9 cellular contexts compared by ENCODE assay signal in the genomic region with DNA sequence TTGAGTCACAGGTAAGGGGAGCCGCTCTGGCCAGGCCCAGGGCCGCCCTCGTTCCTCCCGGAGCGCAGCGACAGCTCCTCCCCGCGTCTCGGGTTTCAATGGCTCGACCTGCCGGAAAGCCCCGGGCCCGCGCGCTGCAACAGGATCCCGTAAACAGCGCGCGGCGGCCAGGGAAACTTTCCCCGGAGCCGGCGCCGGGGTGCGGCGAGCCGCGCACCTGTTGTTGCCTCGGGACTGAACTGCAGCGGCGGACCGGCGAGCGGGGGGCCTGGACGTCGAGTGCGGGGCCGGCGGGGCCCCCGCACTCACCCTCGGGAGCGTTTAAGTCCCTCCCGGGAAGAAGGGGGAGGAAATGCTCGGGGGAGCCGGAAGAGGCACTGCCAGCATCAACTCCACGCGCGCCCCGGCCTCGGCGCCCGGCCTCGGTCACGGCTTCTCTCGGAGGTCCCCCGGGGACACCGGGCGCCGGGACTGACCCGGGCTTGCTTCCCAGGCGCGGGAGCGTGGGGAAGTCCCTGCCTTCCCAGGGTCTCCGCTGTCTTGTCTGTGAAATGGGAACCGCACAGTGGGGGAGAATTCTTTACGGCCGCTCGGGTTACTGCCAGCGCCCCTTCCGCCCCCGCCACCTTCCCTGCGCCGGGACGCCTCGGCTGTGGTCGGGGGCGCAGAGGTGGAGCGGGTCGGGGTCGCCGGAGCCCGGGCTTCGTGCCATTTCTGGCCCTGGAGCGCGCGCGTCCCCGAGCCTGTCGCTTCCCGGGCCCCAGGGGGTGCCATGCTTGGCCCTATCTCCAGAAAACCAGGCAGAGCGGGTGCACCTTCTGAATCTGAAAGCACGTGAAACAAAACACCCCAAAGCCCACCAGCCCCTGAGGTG. TPM values are rescaled to one million over a fixed set of nuclear protein-coding genes. Genes with fewer than 3 reads are reported as not detected.
A peak's percentile ranks its signal among the peaks of the same experiment; 100 is the strongest.
DNase-seq lines count a peak whose midpoint lies in the region; ATAC-seq and TF ChIP-seq lines count a peak whose summit lies in the region.
"Had no signal": no experiment of that assay in that cellular context is flagged by ENCODE, and none has a peak within 500 bp of the region (broad histone marks: within the 10 kb centered on the region; RNA-seq: fewer than 3 reads in every experiment).

No MANE protein-coding gene starts in this region.

- peak; percentile 57 for DNase-seq in GDM1 (lab: John Stamatoyannopoulos, UW)
- no peak for DNase-seq in SK-N-MC (ENCODE audit: low read depth, low spot score)
- DNase-seq in central memory CD8-positive, alpha-beta T cell (ENCODE audit: low spot score in 2 of 2), result no peak
- DNase-seq in left lung, result peak; percentile 67 to 90
- DNase-seq in stimulated activated CD8-positive, alpha-beta memory T cell treated with anti-CD3 and anti-CD28 coated beads, Interleukin-15, amount 100 ng/mL, for 48 hours (ENCODE audit: low read depth in 2 of 2), result peak; percentile 34 to 44
- DNase-seq in pons (ENCODE audit: low spot score), result no peak

- no peak overlapping the region for H3K27ac Mint-ChIP-seq in central memory CD8-positive, alpha-beta T cell (ENCODE audit: low read depth)

- ATAC-seq in GM21390 (IDR thresholded peaks at IDR 0.05; ENCODE audit: unreplicated experiment) (peak; percentile 89), HG03571 (IDR thresholded peaks at IDR 0.05; ENCODE audit: unreplicated experiment) (peak; percentile 91), left lung (peak; percentile 95)
- ATAC-seq in central memory CD8-positive, alpha-beta T cell (replicated peaks; ENCODE audit: extremely low read depth, poor library complexity, severe bottlenecking), result peak; percentile 79

- no peaks in the 10 kb centered on the region for H3K9me3 ChIP-seq in SK-N-MC (ENCODE audit: low read depth, low read length)
- no peaks in the 10 kb centered on the region for H3K9me3 ChIP-seq in left lung

- H3K27me3 ChIP-seq in left lung, result peaks cover 0 to 19% of the 10 kb centered on the region in 2 donors

- H3K27ac ChIP-seq in SK-N-MC, result no peak overlapping the region
- H3K27ac ChIP-seq in left lung, result peak overlapping the region; percentile 73 to 77

- intact Hi-C loops in left lung (cut with DNase I), result no loop called here

- TF ChIP-seq CTCF in left lung (IDR thresholded peaks at IDR 0.05), result no peak

- no peaks in the 10 kb centered on the region for H3K36me3 Mint-ChIP-seq in central memory CD8-positive, alpha-beta T cell (ENCODE audit: insufficient read depth)

- peaks cover 31% of the 10 kb centered on the region for H3K27me3 Mint-ChIP-seq in central memory CD8-positive, alpha-beta T cell

- no peaks in the 10 kb centered on the region for H3K9me3 Mint-ChIP-seq in central memory CD8-positive, alpha-beta T cell

- H3K9ac ChIP-seq in SK-N-MC (ENCODE audit: insufficient read length), result peak overlapping the region; percentile 53

- H3K36me3 ChIP-seq in SK-N-MC (ENCODE audit: insufficient read depth, low read length) (no peaks in the 10 kb centered on the region), left lung (no peaks in the 10 kb centered on the region)

- peak overlapping the region; percentile 62 for H3K4me3 Mint-ChIP-seq in central memory CD8-positive, alpha-beta T cell

- no peaks in the 10 kb centered on the region for H3K4me1 Mint-ChIP-seq in central memory CD8-positive, alpha-beta T cell

- H3K4me3 ChIP-seq in SK-N-MC (peak overlapping the region; percentile 81), left lung (peak overlapping the region; percentile 52 to 56)

- peaks cover 4 to 30% of the 10 kb centered on the region in 2 donors for H3K4me1 ChIP-seq in left lung

RNA-seq across cellular contexts. Expression of a gene that starts 7.4 kb away (rescaled TPM):
- not detected for total RNA-seq in left lung
- total RNA-seq: glomerular endothelial cell had no signal

Comparison
In these comparisons a context has a peak if more than half of its experiments do, and no peak if none do; other contexts are left out.
1. DNase-seq: peak in GDM1 (single experiment), left lung (2 of 2) and stimulated activated CD8-positive, alpha-beta memory T cell treated with anti-CD3 and anti-CD28 coated beads, Interleukin-15, amount 100 ng/mL, for 48 hours (2 of 2); none in SK-N-MC (single experiment), central memory CD8-positive, alpha-beta T cell (0 of 2) and pons (single experiment).
2. Peak in every context shown above with its lines, with median percentiles within 50 percentile points of each other: ATAC-seq.